Comparison of ENCODE assay signal across 29 cellular contexts in the genomic region with DNA sequence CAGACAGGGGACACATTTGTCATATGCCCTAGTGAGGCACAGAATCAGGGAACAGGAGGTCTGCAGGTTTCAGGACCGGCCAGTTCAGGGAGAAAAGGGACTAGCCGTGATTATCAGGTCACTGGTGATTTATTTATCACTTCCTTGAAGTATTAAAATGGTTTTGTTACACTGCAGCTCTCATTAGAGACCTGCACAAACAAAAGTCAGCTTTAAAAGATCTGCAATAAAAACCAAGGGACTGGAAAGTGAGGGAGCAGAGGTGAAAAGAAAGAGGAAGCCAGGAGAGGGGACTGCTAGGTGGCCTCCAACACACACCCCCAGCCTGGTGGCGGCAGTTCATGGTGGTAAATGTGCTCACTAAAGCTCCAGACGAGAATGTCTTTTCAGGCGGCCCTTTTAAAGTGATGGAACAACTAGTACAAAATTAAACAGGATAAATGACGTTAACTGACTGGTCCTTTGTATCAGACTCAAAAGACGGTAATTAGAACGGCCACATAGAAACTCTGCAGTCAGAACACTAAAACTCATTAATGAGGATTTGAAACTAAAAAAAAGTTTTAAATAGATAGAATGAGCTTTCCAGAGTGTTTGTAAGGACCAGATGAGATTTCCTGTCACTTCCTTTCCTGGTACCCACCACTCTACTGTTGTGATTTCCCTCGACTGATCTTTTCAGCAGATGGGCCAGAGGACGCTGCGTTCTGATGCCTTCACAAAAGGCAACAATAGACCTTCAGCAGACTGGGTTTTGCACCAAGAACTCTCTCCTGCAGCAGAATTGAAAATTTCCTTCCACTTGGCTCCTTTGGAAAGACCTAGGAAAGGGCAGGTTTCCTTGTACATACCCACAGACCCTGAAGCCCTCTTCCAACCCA.
DNase-seq lines count a peak whose midpoint lies in the region; ATAC-seq, FAIRE-seq and TF ChIP-seq lines count a peak whose summit lies in the region.
"Had no signal": no experiment of that assay in that cellular context is flagged by ENCODE, and none has a peak within 500 bp of the region (broad histone marks: within the 10 kb centered on the region; RNA-seq: fewer than 3 reads in every experiment).

No MANE protein-coding gene starts in this region.

- H3K4me3 Mint-ChIP-seq in WTC11, result no peak overlapping the region
- no peak overlapping the region for H3K4me3 Mint-ChIP-seq in activated naive CD8-positive, alpha-beta T cell treated with anti-CD3 and anti-CD28 coated beads, Interleukin-2, amount 50 U/mL, for 24 hours
- H3K4me3 Mint-ChIP-seq: CD14-positive monocyte had no signal

- no peak overlapping the region for H3K4me3 ChIP-seq in mesenchymal stem cell (ENCODE audit: insufficient read depth in 1 of 2, low read depth in 1 of 2, low read length in 2 of 2)
- H3K4me3 ChIP-seq: cardiac muscle cell, prostate gland, SJSA1, skin epidermis had no signal

- H3K9ac ChIP-seq in mesenchymal stem cell (ENCODE audit: low read length), result no peak overlapping the region

- no peak overlapping the region for H2BK120ac ChIP-seq in mesenchymal stem cell (ENCODE audit: low read depth, low read length)

- peak overlapping the region in 1 of 2 experiments; percentile 75 for H2BK12ac ChIP-seq in mesenchymal stem cell (ENCODE audit: low read length in 2 of 2)

- H3K79me1 ChIP-seq in mesenchymal stem cell (replicated peaks; ENCODE audit: low read length, poor library complexity, severe bottlenecking), result peaks cover 1% of the 10 kb centered on the region

- H3K27ac ChIP-seq in mesenchymal stem cell (ENCODE audit: low read length, poor library complexity, severe bottlenecking), result no peak overlapping the region
- H3K27ac ChIP-seq: cardiac muscle cell, neutrophil, prostate gland, SJSA1, skin epidermis had no signal

- TF ChIP-seq CTCF in D721Med (IDR thresholded peaks at IDR 0.05; ENCODE audit: insufficient read depth, missing control alignments) (no peak), WTC11 (IDR thresholded peaks at IDR 0.05) (no peak)

- H2BK15ac ChIP-seq in mesenchymal stem cell (ENCODE audit: low read depth, poor library complexity, severe bottlenecking), result peak overlapping the region; percentile 67

- no peak overlapping the region for H3K4ac ChIP-seq in mesenchymal stem cell (ENCODE audit: low read depth in 1 of 2, low read length in 2 of 2)

- H3K36me3 ChIP-seq in mesenchymal stem cell (ENCODE audit: control insufficient read depth in 1 of 2, insufficient read depth in 2 of 2, low read depth in 1 of 2, low read length in 2 of 2), result peaks cover 11 to 73% of the 10 kb centered on the region in 2 experiments
- H3K36me3 ChIP-seq: cardiac muscle cell, neutrophil, prostate gland, SJSA1 had no signal

- DNase-seq in Ammon's horn (ENCODE audit: low spot score), result peak; percentile 35
- no peak for DNase-seq in D721Med (ENCODE audit: insufficient read length, low spot score)
- no peak for DNase-seq in WTC11 (ENCODE audit: low spot score)
- DNase-seq in mesenchymal stem cell, result no peak
- DNase-seq in NCI-H2081 treated with DMSO at 0.1 percent for 48 hours (lab: John Stamatoyannopoulos, UW), result no peak
- DNase-seq in activated naive CD8-positive, alpha-beta T cell treated with anti-CD3 and anti-CD28 coated beads, Interleukin-2, amount 50 U/mL, for 24 hours, result no peak
- DNase-seq in activated effector memory CD4-positive, alpha-beta T cell treated with anti-CD3 and anti-CD28 coated beads, Interleukin-2, amount 50 U/mL, for 16 hours, result no peak
- DNase-seq: activated CD4-positive, alpha-beta T cell treated with anti-CD3 and anti-CD28 coated beads for 1 hour; activated naive CD4-positive, alpha-beta T cell treated with Interleukin-2 at 50 U/mL for 16 hours; activated T-cell treated with anti-CD3 and anti-CD28 coated beads, Interleukin-2, amount 50 U/mL, for 1 hour; amniotic stem cell; dermis blood vessel endothelial cell; mammary epithelial cell; NCI-H1417; NCI-H2107; NCI-H446 treated with DMSO at 0.1 percent for 48 hours; stimulated activated CD4-positive, alpha-beta T cell treated with anti-CD3 and anti-CD28 coated beads, Interleukin-1b, Interleukin-23, amount 100 ng/mL, for 48 hours; T-helper 1 cell had no signal

- no peaks in the 10 kb centered on the region for H3K27me3 Mint-ChIP-seq in WTC11 (ENCODE audit: low read depth)
- no peaks in the 10 kb centered on the region for H3K27me3 Mint-ChIP-seq in activated naive CD8-positive, alpha-beta T cell treated with anti-CD3 and anti-CD28 coated beads, Interleukin-2, amount 50 U/mL, for 24 hours

- ATAC-seq in WTC11 (no peak), GM21737 (IDR thresholded peaks at IDR 0.05; ENCODE audit: unreplicated experiment) (no peak)
- no peak for ATAC-seq in activated naive CD8-positive, alpha-beta T cell treated with anti-CD3 and anti-CD28 coated beads, Interleukin-2, amount 50 U/mL, for 24 hours
- ATAC-seq: HCT116, HepG2 had no signal

- H3K36me3 Mint-ChIP-seq in WTC11, result peaks cover 45% of the 10 kb centered on the region
- H3K36me3 Mint-ChIP-seq in activated naive CD8-positive, alpha-beta T cell treated with anti-CD3 and anti-CD28 coated beads, Interleukin-2, amount 50 U/mL, for 24 hours (ENCODE audit: low read depth), result peaks cover 26% of the 10 kb centered on the region

- H2AFZ ChIP-seq in mesenchymal stem cell (ENCODE audit: low read depth, low read length), result no peak overlapping the region

- 88% methylated on average over 7 of the region's 11 CpGs for WGBS in mesenchymal stem cell

- no peak overlapping the region for H3K18ac ChIP-seq in mesenchymal stem cell (ENCODE audit: low read depth in 1 of 2, low read length in 2 of 2)

- no peaks in the 10 kb centered on the region for H3K9me3 ChIP-seq in mesenchymal stem cell (ENCODE audit: control insufficient read depth, low read length)
- H3K9me3 ChIP-seq: neutrophil, prostate gland, SJSA1 had no signal

- no peak overlapping the region for H3K14ac ChIP-seq in mesenchymal stem cell (ENCODE audit: low read length in 2 of 2)

- CTCF ChIA-PET in WTC11 (lab: Charles Lee), result no interaction called here

- peak; percentile 46 for FAIRE-seq in D721Med (lab: Jason Lieb, UNC)
- FAIRE-seq: HepG2, keratinocyte, RCC 7860 had no signal

- no peak overlapping the region for H3K4me2 ChIP-seq in mesenchymal stem cell (ENCODE audit: low read length, poor library complexity, severe bottlenecking)

- H4K91ac ChIP-seq in mesenchymal stem cell (ENCODE audit: low read length), result no peak overlapping the region

- no peak overlapping the region for H2BK5ac ChIP-seq in mesenchymal stem cell (ENCODE audit: low read depth, low read length, poor library complexity, severe bottlenecking)

- no peak overlapping the region for H4K8ac ChIP-seq in mesenchymal stem cell (ENCODE audit: low read length)

- POLR2A ChIA-PET in WTC11 (lab: Charles Lee), result no interaction called here

- no peaks in the 10 kb centered on the region for H3K27me3 ChIP-seq in mesenchymal stem cell (ENCODE audit: control insufficient read depth in 1 of 2, insufficient read depth in 1 of 2, low read length in 2 of 2)
- H3K27me3 ChIP-seq: cardiac muscle cell, neutrophil, SJSA1 had no signal

- H3K27ac Mint-ChIP-seq in WTC11, result peak overlapping the region; percentile 38
- H3K27ac Mint-ChIP-seq in activated naive CD8-positive, alpha-beta T cell treated with anti-CD3 and anti-CD28 coated beads, Interleukin-2, amount 50 U/mL, for 24 hours, result no peak overlapping the region
- H3K27ac Mint-ChIP-seq: CD14-positive monocyte had no signal

- peaks cover 3% of the 10 kb centered on the region for H3K4me1 ChIP-seq in mesenchymal stem cell (ENCODE audit: control insufficient read depth, insufficient read depth, low read depth, low read length)
- H3K4me1 ChIP-seq: prostate gland had no signal

- H2AK5ac ChIP-seq in mesenchymal stem cell (ENCODE audit: low read length, severe bottlenecking), result peak overlapping the region; percentile 95

- peaks cover 7% of the 10 kb centered on the region; the same call in 1 of the 2 replicates for H3K9me3 Mint-ChIP-seq in WTC11
- peaks cover 4% of the 10 kb centered on the region for H3K9me3 Mint-ChIP-seq in activated naive CD8-positive, alpha-beta T cell treated with anti-CD3 and anti-CD28 coated beads, Interleukin-2, amount 50 U/mL, for 24 hours

- H3K23ac ChIP-seq in mesenchymal stem cell (ENCODE audit: low read length in 2 of 2), result no peak overlapping the region

- peaks cover 24% of the 10 kb centered on the region for H3K4me1 Mint-ChIP-seq in WTC11
- peaks cover 7% of the 10 kb centered on the region for H3K4me1 Mint-ChIP-seq in activated naive CD8-positive, alpha-beta T cell treated with anti-CD3 and anti-CD28 coated beads, Interleukin-2, amount 50 U/mL, for 24 hours

TF ChIP-seq in WTC11, 78 proteins besides CTCF, POLR2A, EP300 and RAD21 (continues in another document):
- TF ChIP-seq HMGA2 (CRISPR knock-in tag; IDR thresholded peaks at IDR 0.05) (no peak), FOXP1 (CRISPR knock-in tag; IDR thresholded peaks at IDR 0.05; ENCODE audit: borderline replicate concordance) (no peak), ZNF671 (CRISPR knock-in tag; IDR thresholded peaks at IDR 0.05) (no peak), SP1 (CRISPR knock-in tag; conservative IDR thresholded peaks at IDR 0.05) (no peak)
- TF ChIP-seq, protein P1, sequence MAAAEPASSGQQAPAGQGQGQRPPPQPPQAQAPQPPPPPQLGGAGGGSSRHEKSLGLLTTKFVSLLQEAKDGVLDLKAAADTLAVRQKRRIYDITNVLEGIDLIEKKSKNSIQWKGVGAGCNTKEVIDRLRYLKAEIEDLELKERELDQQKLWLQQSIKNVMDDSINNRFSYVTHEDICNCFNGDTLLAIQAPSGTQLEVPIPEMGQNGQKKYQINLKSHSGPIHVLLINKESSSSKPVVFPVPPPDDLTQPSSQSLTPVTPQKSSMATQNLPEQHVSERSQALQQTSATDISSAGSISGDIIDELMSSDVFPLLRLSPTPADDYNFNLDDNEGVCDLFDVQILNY (CRISPR knock-in tag; IDR thresholded peaks at IDR 0.05), result no peak
- TF ChIP-seq, protein P2, sequence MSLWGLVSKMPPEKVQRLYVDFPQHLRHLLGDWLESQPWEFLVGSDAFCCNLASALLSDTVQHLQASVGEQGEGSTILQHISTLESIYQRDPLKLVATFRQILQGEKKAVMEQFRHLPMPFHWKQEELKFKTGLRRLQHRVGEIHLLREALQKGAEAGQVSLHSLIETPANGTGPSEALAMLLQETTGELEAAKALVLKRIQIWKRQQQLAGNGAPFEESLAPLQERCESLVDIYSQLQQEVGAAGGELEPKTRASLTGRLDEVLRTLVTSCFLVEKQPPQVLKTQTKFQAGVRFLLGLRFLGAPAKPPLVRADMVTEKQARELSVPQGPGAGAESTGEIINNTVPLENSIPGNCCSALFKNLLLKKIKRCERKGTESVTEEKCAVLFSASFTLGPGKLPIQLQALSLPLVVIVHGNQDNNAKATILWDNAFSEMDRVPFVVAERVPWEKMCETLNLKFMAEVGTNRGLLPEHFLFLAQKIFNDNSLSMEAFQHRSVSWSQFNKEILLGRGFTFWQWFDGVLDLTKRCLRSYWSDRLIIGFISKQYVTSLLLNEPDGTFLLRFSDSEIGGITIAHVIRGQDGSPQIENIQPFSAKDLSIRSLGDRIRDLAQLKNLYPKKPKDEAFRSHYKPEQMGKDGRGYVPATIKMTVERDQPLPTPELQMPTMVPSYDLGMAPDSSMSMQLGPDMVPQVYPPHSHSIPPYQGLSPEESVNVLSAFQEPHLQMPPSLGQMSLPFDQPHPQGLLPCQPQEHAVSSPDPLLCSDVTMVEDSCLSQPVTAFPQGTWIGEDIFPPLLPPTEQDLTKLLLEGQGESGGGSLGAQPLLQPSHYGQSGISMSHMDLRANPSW (CRISPR knock-in tag; conservative IDR thresholded peaks at IDR 0.05; ENCODE audit: low read depth), result no peak
